In the genomic region with DNA sequence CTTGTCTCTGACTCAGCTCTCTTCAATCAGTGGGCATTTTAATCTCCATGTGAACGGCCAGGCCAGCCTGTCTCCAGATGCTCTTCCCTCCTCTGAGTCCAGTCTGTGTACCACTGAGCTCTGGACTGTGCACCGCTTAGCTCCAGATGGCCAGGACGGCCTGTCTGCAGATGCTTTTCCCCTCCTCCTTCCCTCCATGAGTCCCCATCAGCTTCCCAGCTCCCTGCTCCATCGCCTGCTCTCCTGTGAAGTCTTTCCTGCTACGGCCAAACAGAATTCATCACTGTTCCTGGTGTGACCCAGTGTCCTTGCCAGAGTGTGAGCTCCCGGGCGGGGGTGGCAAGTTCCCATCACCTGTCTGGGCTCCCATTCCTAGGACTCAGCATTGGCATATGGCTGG, we compare ENCODE assay signal across 21 cellular contexts. TPM values are rescaled to one million over a fixed set of nuclear protein-coding genes. Genes with fewer than 3 reads are reported as not detected.
DNase-seq lines count a peak whose midpoint lies in the region; ATAC-seq and TF ChIP-seq lines count a peak whose summit lies in the region.
"Had no signal": no experiment of that assay in that cellular context is flagged by ENCODE, and none has a peak within 500 bp of the region (broad histone marks: within the 10 kb centered on the region; RNA-seq: fewer than 3 reads in every experiment).

No MANE protein-coding gene starts in this region.

- no peaks in the 10 kb centered on the region for H3K36me3 Mint-ChIP-seq in nephron progenitor cell (ENCODE audit: low read depth)
- H3K36me3 Mint-ChIP-seq: CD4-positive, CD25-positive, alpha-beta regulatory T cell had no signal

- H3K36me3 ChIP-seq in PC-3 (ENCODE audit: low read depth, low read length) (no peaks in the 10 kb centered on the region), SK-N-SH (replicated peaks in 1 of 2; ENCODE audit: control insufficient read depth in 1 of 2, insufficient read depth in 2 of 2, low read length in 1 of 2) (no peaks in the 10 kb centered on the region)
- H3K36me3 ChIP-seq: BE2C had no signal

- no peak overlapping the region for H3K9ac ChIP-seq in PC-3 (ENCODE audit: low read length)
- no peak overlapping the region for H3K9ac ChIP-seq in SK-N-SH

- DNase-seq in DMS 273 (lab: John Stamatoyannopoulos, UW; ENCODE audit: unreplicated experiment), result peak; percentile 75
- DNase-seq in HFF-Myc (ENCODE audit: extremely low read depth, low read depth), result peak; percentile 59
- DNase-seq in cerebellar nuclear complex (lab: John Stamatoyannopoulos, UW), result peak; percentile 48 to 72
- no peak for DNase-seq in nephron progenitor cell
- no peak for DNase-seq in PC-3
- no peak for DNase-seq in islet precursor cell
- DNase-seq in NCI-H2171 (lab: John Stamatoyannopoulos, UW), result no peak
- DNase-seq in SK-N-SH, result no peak
- DNase-seq: BE2C; CD4-positive, CD25-positive, alpha-beta regulatory T cell; COR-L47; DMS153; EL; GOT3; HFFc6; KG1; NCI-H1105 treated with DMSO at 0.1 percent for 48 hours; NCI-H1694; NCI-H2081 treated with DMSO at 0.1 percent for 48 hours; NCI-H774 had no signal

- H4K20me1 ChIP-seq in PC-3 (ENCODE audit: low read length), result no peaks in the 10 kb centered on the region
- H4K20me1 ChIP-seq in SK-N-SH (ENCODE audit: insufficient read depth), result no peaks in the 10 kb centered on the region

- intact Hi-C loops in PC-3 (cut with micrococcal nuclease), result no loop called here

- no peak for TF ChIP-seq CTCF in HFF-Myc (IDR thresholded peaks at IDR 0.05; ENCODE audit: low read depth, low read length, missing control alignments)
- no peak for TF ChIP-seq CTCF in nephron progenitor cell (IDR thresholded peaks at IDR 0.05)
- no peak for TF ChIP-seq CTCF in PC-3 (conservative IDR thresholded peaks at IDR 0.05; ENCODE audit: low read depth, low read length)
- TF ChIP-seq CTCF in SK-N-SH (IDR thresholded peaks at IDR 0.05), result no peak

- H3K27me3 ChIP-seq in PC-3 (ENCODE audit: low read length) (peaks cover 48% of the 10 kb centered on the region), SK-N-SH (ENCODE audit: insufficient read depth) (no peaks in the 10 kb centered on the region; the same call in 1 of the 2 replicates)
- H3K27me3 ChIP-seq: BE2C had no signal

- no peak for TF ChIP-seq EP300 in SK-N-SH (IDR thresholded peaks at IDR 0.05; ENCODE audit: borderline replicate concordance in 1 of 2, low read depth in 1 of 2, low read length in 1 of 2)

- no peaks in the 10 kb centered on the region for H3K79me2 ChIP-seq in PC-3 (ENCODE audit: low read length)
- H3K79me2 ChIP-seq in SK-N-SH (ENCODE audit: insufficient read depth), result no peaks in the 10 kb centered on the region

- H3K27me3 Mint-ChIP-seq in nephron progenitor cell (ENCODE audit: low read depth, poor library complexity), result peaks cover 17% of the 10 kb centered on the region

- H3K9me3 ChIP-seq in PC-3 (ENCODE audit: low read length) (no peaks in the 10 kb centered on the region), SK-N-SH (no peaks in the 10 kb centered on the region)
- H3K9me3 ChIP-seq: BE2C had no signal

- H3K9me2 ChIP-seq in PC-3 (replicated peaks; ENCODE audit: low read length) (no peaks in the 10 kb centered on the region), SK-N-SH (no peaks in the 10 kb centered on the region)

- H3K4me2 ChIP-seq in PC-3 (ENCODE audit: low read length) (no peak overlapping the region), SK-N-SH (no peak overlapping the region)

- H2AFZ ChIP-seq in PC-3 (ENCODE audit: low read length), result no peak overlapping the region
- no peak overlapping the region for H2AFZ ChIP-seq in SK-N-SH (ENCODE audit: low read depth)

- TF ChIP-seq RAD21 in SK-N-SH (IDR thresholded peaks at IDR 0.05; ENCODE audit: low read length), result no peak

- CTCF ChIA-PET in PC-3 (lab: Charles Lee), result no interaction called here
- CTCF ChIA-PET in SK-N-SH (lab: Yijun Ruan, JAX), result interaction anchor here (1.8 to 2.4 kb wide), 3 partner anchors 18 to 36 kb away, joined by 4 to 11 read pairs (median 9); no protein-coding TSS in a partner anchor

- 54% methylated on average over 7 of the region's 7 CpGs for WGBS in SK-N-SH (ENCODE audit: low lambda C conversion rate)

- H3F3A ChIP-seq in PC-3 (ENCODE audit: low read length, unreplicated experiment) (no peaks in the 10 kb centered on the region), SK-N-SH (replicated peaks; ENCODE audit: insufficient read depth) (no peaks in the 10 kb centered on the region)

- H3K4me3 ChIP-seq in HFF-Myc (replicated peaks; ENCODE audit: low read depth, low read length) (no peak overlapping the region), PC-3 (ENCODE audit: low read length) (no peak overlapping the region), SK-N-SH (ENCODE audit: low read depth in 2 of 2, low read length in 1 of 2) (no peak overlapping the region)

- peaks cover 8% of the 10 kb centered on the region for H3K9me3 Mint-ChIP-seq in nephron progenitor cell

- ATAC-seq in PC-3, result no peak

- peaks cover 20% of the 10 kb centered on the region for H3K4me1 Mint-ChIP-seq in nephron progenitor cell

- BruUV-seq in PC-3 (replicated peaks; lab: Mats Ljungman, UMichigan), result no TSS peak

- no peak overlapping the region for H3K4me3 Mint-ChIP-seq in nephron progenitor cell
- H3K4me3 Mint-ChIP-seq: CD4-positive, CD25-positive, alpha-beta regulatory T cell; HFFc6 had no signal

- no peak overlapping the region for H3K27ac ChIP-seq in PC-3 (ENCODE audit: low read length)
- no peak overlapping the region for H3K27ac ChIP-seq in SK-N-SH (ENCODE audit: low read depth in 2 of 2, low read length in 1 of 2)

- H3K4me1 ChIP-seq in PC-3 (ENCODE audit: insufficient read depth, low read length), result no peaks in the 10 kb centered on the region
- H3K4me1 ChIP-seq in SK-N-SH (ENCODE audit: control insufficient read depth in 1 of 2, insufficient read depth in 2 of 2, low read depth in 1 of 2, low read length in 1 of 2), result peaks cover 0 to 2% of the 10 kb centered on the region in 2 experiments; a peak in 1 of 4 replicates
- H3K4me1 ChIP-seq: BE2C had no signal

- H3K27ac Mint-ChIP-seq in nephron progenitor cell, result peak overlapping the region; percentile 58
- H3K27ac Mint-ChIP-seq: CD4-positive, CD25-positive, alpha-beta regulatory T cell; HFFc6 had no signal

- POLR2A ChIA-PET in PC-3 (lab: Charles Lee; ENCODE audit: unreplicated experiment) (no interaction called here), SK-N-SH (lab: Yijun Ruan, JAX) (interaction anchor here (0.8 to 1.0 kb wide), 2 partner anchors 10 to 41 kb away, joined by 3 to 5 read pairs; no protein-coding TSS in a partner anchor)

TF ChIP-seq in SK-N-SH, 30 proteins besides CTCF, POLR2A, EP300 and RAD21 (continues in another document):
- TF ChIP-seq MEF2A (IDR thresholded peaks at IDR 0.05; ENCODE audit: borderline replicate concordance, low read depth) (no peak), SMC3 (IDR thresholded peaks at IDR 0.05; ENCODE audit: low read depth, low read length) (no peak), POLR2AphosphoS5 (IDR thresholded peaks at IDR 0.05; ENCODE audit: low read depth, low read length) (no peak), TCF12 (IDR thresholded peaks at IDR 0.05) (no peak), GATA2 (CRISPR knock-in tag; IDR thresholded peaks at IDR 0.05) (no peak), FOXJ3 (CRISPR knock-in tag; IDR thresholded peaks at IDR 0.05) (no peak), MXI1 (IDR thresholded peaks at IDR 0.05; ENCODE audit: low read depth, low read length) (no peak), RFX5 (IDR thresholded peaks at IDR 0.05; ENCODE audit: low read length) (no peak), RXRA (IDR thresholded peaks at IDR 0.05; ENCODE audit: borderline replicate concordance, low read depth) (no peak), CHD2 (IDR thresholded peaks at IDR 0.05; ENCODE audit: low read length, partially characterized antibody) (no peak)
- TF ChIP-seq, protein P1, sequence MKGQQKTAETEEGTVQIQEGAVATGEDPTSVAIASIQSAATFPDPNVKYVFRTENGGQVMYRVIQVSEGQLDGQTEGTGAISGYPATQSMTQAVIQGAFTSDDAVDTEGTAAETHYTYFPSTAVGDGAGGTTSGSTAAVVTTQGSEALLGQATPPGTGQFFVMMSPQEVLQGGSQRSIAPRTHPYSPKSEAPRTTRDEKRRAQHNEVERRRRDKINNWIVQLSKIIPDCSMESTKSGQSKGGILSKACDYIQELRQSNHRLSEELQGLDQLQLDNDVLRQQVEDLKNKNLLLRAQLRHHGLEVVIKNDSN (IDR thresholded peaks at IDR 0.05; ENCODE audit: borderline replicate concordance, low read depth), result no peak
- TF ChIP-seq, protein P2, sequence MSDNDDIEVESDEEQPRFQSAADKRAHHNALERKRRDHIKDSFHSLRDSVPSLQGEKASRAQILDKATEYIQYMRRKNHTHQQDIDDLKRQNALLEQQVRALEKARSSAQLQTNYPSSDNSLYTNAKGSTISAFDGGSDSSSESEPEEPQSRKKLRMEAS (IDR thresholded peaks at IDR 0.05; ENCODE audit: low read depth), result no peak
- TF ChIP-seq, protein P3, sequence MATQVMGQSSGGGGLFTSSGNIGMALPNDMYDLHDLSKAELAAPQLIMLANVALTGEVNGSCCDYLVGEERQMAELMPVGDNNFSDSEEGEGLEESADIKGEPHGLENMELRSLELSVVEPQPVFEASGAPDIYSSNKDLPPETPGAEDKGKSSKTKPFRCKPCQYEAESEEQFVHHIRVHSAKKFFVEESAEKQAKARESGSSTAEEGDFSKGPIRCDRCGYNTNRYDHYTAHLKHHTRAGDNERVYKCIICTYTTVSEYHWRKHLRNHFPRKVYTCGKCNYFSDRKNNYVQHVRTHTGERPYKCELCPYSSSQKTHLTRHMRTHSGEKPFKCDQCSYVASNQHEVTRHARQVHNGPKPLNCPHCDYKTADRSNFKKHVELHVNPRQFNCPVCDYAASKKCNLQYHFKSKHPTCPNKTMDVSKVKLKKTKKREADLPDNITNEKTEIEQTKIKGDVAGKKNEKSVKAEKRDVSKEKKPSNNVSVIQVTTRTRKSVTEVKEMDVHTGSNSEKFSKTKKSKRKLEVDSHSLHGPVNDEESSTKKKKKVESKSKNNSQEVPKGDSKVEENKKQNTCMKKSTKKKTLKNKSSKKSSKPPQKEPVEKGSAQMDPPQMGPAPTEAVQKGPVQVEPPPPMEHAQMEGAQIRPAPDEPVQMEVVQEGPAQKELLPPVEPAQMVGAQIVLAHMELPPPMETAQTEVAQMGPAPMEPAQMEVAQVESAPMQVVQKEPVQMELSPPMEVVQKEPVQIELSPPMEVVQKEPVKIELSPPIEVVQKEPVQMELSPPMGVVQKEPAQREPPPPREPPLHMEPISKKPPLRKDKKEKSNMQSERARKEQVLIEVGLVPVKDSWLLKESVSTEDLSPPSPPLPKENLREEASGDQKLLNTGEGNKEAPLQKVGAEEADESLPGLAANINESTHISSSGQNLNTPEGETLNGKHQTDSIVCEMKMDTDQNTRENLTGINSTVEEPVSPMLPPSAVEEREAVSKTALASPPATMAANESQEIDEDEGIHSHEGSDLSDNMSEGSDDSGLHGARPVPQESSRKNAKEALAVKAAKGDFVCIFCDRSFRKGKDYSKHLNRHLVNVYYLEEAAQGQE (IDR thresholded peaks at IDR 0.05; ENCODE audit: low read depth, low read length), result no peak

RNA-seq across cellular contexts. Expression of a gene that starts 42.1 kb away (rescaled TPM):
- 0.40 and 0.58 TPM in 2 replicates for total RNA-seq in PC-3 (2014; rRNA removed)
- not detected in 2 replicates for polyA plus RNA-seq in SK-N-SH (2012; rRNA removed)
- polyA plus RNA-seq in SK-N-SH (2012; cell fraction: cytosol; rRNA removed), result not detected in 2 replicates
- 0.01 TPM in 1 of 2 replicates, not detected in the other for polyA plus RNA-seq in SK-N-SH (2012; cell fraction: nucleus; rRNA removed)
- total RNA-seq: CD4-positive, CD25-positive, alpha-beta regulatory T cell; HFFc6; NCI-H460 had no signal

Comparison
In these comparisons a context has a peak if more than half of its experiments do, and no peak if none do; other contexts are left out.
1. DNase-seq: peak in DMS 273 (single experiment), HFF-Myc (single experiment) and cerebellar nuclear complex (2 of 2); none in nephron progenitor cell (single experiment), PC-3 (single experiment), islet precursor cell (single experiment), NCI-H2171 (single experiment) and SK-N-SH (single experiment).